1 cellular context compared by ENCODE assay signal in the genomic region with DNA sequence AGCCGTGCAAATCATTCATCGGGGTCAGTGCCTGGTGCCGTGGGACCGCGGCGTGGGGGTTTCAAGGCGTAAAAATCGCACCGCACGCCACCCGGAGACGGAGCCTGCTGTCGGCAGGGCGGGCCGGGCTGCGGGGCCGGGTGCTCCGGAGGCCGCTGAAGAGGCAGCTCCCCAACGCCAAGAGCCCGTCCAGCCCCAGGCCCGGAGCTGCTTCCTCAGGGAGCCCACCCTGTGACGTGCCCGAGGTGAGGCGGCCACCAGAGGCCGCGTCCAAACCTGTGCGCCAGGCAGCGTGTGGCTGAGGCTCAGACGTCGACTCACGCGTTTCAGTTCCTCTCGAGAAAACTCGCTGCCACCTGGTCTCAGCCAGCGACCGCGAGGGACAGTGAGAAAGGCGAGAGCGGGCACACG.
TF ChIP-seq lines count a peak whose summit lies in the region.

No MANE protein-coding gene starts in this region.

TF ChIP-seq in HepG2, 621 proteins besides CTCF, POLR2A, EP300 and RAD21 (continued from another document):
- TF ChIP-seq MXD3 (CRISPR knock-in tag; IDR thresholded peaks at IDR 0.05) (no peak), U2AF1 (optimal IDR thresholded peaks at IDR 0.05; ENCODE audit: low read depth, low read length) (no peak), PAF1 (CRISPR knock-in tag; IDR thresholded peaks at IDR 0.05) (no peak)
